In genomic region chr1:205449750-205450443, GRCh38 we compare ENCODE assay signal across 9 cellular contexts. TPM values are rescaled to one million over a fixed set of nuclear protein-coding genes. Genes with fewer than 3 reads are reported as not detected.
DNase-seq lines count a peak whose midpoint lies in the region; ATAC-seq and TF ChIP-seq lines count a peak whose summit lies in the region.
"Had no signal": no experiment of that assay in that cellular context is flagged by ENCODE, and none has a peak within 500 bp of the region (broad histone marks: within the 10 kb centered on the region; RNA-seq: fewer than 3 reads in every experiment).

No MANE protein-coding gene starts in this region.

- H3K9me3 ChIP-seq in ES-I3 (ENCODE audit: control insufficient read depth, insufficient read depth, low read length) (no peaks in the 10 kb centered on the region), breast epithelium (no peaks in the 10 kb centered on the region)
- H3K9me3 ChIP-seq: thoracic aorta had no signal

- TF ChIP-seq POLR2A in breast epithelium (IDR thresholded peaks at IDR 0.05): no peak

- intact Hi-C loops in breast epithelium (cut with DNase I; ENCODE audit: low total_unique reads): no loop called here

- peak; percentile 82 for ATAC-seq in omental fat pad (ENCODE audit: low FRiP score)
- ATAC-seq in HG02571 (IDR thresholded peaks at IDR 0.05; ENCODE audit: unreplicated experiment): no peak

- peak overlapping the region; percentile 52 for H3K9ac ChIP-seq in ES-I3 (ENCODE audit: low read depth, low read length)

- peak; percentile 90 for DNase-seq in NCI-H510A (lab: John Stamatoyannopoulos, UW)
- DNase-seq in breast epithelium (ENCODE audit: low spot score in 2 of 2): peak in 1 of 2 donors; percentile 87
- no peak for DNase-seq in omental fat pad (ENCODE audit: low spot score)
- DNase-seq in NCI-H524 treated with DMSO at 0.1 percent for 48 hours (lab: John Stamatoyannopoulos, UW): no peak
- DNase-seq in Kasumi-1 (lab: John Stamatoyannopoulos, UW): no peak
- no peak for DNase-seq in GOT3 (lab: John Stamatoyannopoulos, UW)

- H3K4me3 ChIP-seq in breast epithelium: peak overlapping the region in 2 of 3 donors; percentile 29 to 44
- H3K4me3 ChIP-seq: thoracic aorta had no signal

- peak overlapping the region; percentile 77 to 89 for H3K27ac ChIP-seq in breast epithelium
- H3K27ac ChIP-seq: thoracic aorta had no signal

- peaks cover 2% of the 10 kb centered on the region; the same call in 1 of the 2 replicates for H3K36me3 ChIP-seq in ES-I3 (ENCODE audit: insufficient read depth, low read length)
- H3K36me3 ChIP-seq in breast epithelium: no peaks in the 10 kb centered on the region
- H3K36me3 ChIP-seq: thoracic aorta had no signal

- H3K4me1 ChIP-seq in ES-I3 (ENCODE audit: insufficient read depth, low read length) (peaks cover 76% of the 10 kb centered on the region), breast epithelium (peaks cover 0 to 8% of the 10 kb centered on the region in 2 donors)

- TF ChIP-seq CTCF in breast epithelium (IDR thresholded peaks at IDR 0.05) (no peak), omental fat pad (IDR thresholded peaks at IDR 0.05) (no peak)

- H3K27me3 ChIP-seq in breast epithelium: peaks cover 0 to 35% of the 10 kb centered on the region in 2 donors

RNA-seq across cellular contexts. Expression of gene BLACAT1, which starts 5.9 kb away (rescaled TPM):
- 1 to 10 TPM in 1 of 3 donors, under 1 TPM in 1, not detected in 1; 0.66 to 1.5 TPM for total RNA-seq in breast epithelium
- under 1 TPM in 2 of 4 donors, not detected in 2; 0.36 to 0.65 TPM for total RNA-seq in omental fat pad
- total RNA-seq: thoracic aorta had no signal

RNA-seq across cellular contexts. Expression of gene LEMD1, which starts 28.0 kb away (rescaled TPM):
- 1 to 10 TPM in 1 of 3 donors, not detected in 2; 6.1 TPM for total RNA-seq in breast epithelium
- 1 to 10 TPM in 1 of 4 donors, not detected in 3; 1.7 TPM for total RNA-seq in omental fat pad
- total RNA-seq: thoracic aorta had no signal

RNA-seq across cellular contexts. Expression of gene CDK18, which starts 54.6 kb away (rescaled TPM):
- total RNA-seq in breast epithelium (10 to 100 TPM in 1 of 3 donors, 1 to 10 TPM in 2; 1.4 to 12.3 (median 9.2) TPM), omental fat pad (1 to 10 TPM; 2.8 to 9.0 (median 5.3) TPM)
